In the genomic region with DNA sequence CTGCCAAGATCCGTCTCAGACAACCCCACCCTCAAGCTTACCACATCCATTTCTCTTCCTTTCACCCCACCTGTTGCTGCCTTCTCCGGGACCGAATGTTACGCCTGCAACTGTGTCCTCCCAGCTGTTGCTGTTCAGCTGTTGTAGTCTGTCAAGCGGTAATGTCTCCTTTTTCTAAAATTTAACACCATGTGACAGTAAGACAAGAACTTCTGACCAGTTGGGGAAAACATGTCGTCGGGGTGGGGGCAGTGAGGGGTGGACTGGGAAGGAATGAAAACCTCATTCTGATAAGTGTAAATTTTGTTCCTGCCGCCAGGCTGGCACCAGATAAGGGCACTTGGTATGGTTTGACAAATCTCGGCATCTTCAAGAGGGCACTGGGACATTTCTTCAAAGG, we compare ENCODE assay signal across 23 cellular contexts. TPM values are rescaled to one million over a fixed set of nuclear protein-coding genes. Genes with fewer than 3 reads are reported as not detected.
DNase-seq lines count a peak whose midpoint lies in the region; ATAC-seq and TF ChIP-seq lines count a peak whose summit lies in the region.
"Had no signal": no experiment of that assay in that cellular context is flagged by ENCODE, and none has a peak within 500 bp of the region (broad histone marks: within the 10 kb centered on the region; RNA-seq: fewer than 3 reads in every experiment).

No MANE protein-coding gene starts in this region.

- peaks cover 4 to 5% of the 10 kb centered on the region in 2 donors for H3K4me1 Mint-ChIP-seq in natural killer cell
- peaks cover 15% of the 10 kb centered on the region for H3K4me1 Mint-ChIP-seq in CD8-positive, alpha-beta T cell (ENCODE audit: low read depth)

- H3K27me3 Mint-ChIP-seq in natural killer cell (ENCODE audit: low read depth in 2 of 2) = peaks cover 53 to 78% of the 10 kb centered on the region in 2 donors
- peaks cover 72% of the 10 kb centered on the region for H3K27me3 Mint-ChIP-seq in CD8-positive, alpha-beta T cell (ENCODE audit: low read depth)

- CTCF ChIA-PET in CD8-positive, alpha-beta T cell (lab: Charles Lee) = interaction anchor here (1.6 kb wide), 1 partner anchor 9 kb away, joined by 3 read pairs; no protein-coding TSS in a partner anchor

- WGBS in heart left ventricle, 4 donors = 64 to 68% (median 67%) methylated on average over 9 of the region's 9 CpGs

- POLR2A ChIA-PET in CD8-positive, alpha-beta T cell (lab: Charles Lee) = no interaction called here

- DNase-seq in heart left ventricle (peak in 1 of 5 donors; percentile 48), cardiac septum (ENCODE audit: low spot score) (no peak), left kidney (ENCODE audit: low read depth, low spot score) (peak; percentile 41), sciatic nerve (ENCODE audit: low spot score) (no peak), natural killer cell (no peak), cerebellum (ENCODE audit: low spot score) (no peak)
- no peak for DNase-seq in CD8-positive, alpha-beta T cell
- DNase-seq: activated CD4-positive, CD25-positive, alpha-beta regulatory T cell; activated CD8-positive, alpha-beta T cell treated with anti-CD3 and anti-CD28 coated beads for 36 hours; activated naive CD4-positive, alpha-beta T cell; activated T-cell treated with anti-CD3 and anti-CD28 coated beads, Interleukin-2, amount 50 U/mL, for 24 hours; amniotic stem cell; BE2C; Calu3; effector memory CD8-positive, alpha-beta T cell; immature natural killer cell; NCI-H2107; spleen; stimulated activated CD4-positive, alpha-beta T cell treated with anti-CD3 and anti-CD28 coated beads, Interleukin-4, amount 100 ng/mL, for 4 hours; stimulated activated naive CD8-positive, alpha-beta T cell treated with anti-CD3 and anti-CD28 coated beads, Interleukin-15, amount 100 ng/mL, for 72 hours; T-helper 9 cell had no signal

- no peaks in the 10 kb centered on the region for H3K9me3 ChIP-seq in heart left ventricle
- no peaks in the 10 kb centered on the region for H3K9me3 ChIP-seq in CD8-positive, alpha-beta T cell (ENCODE audit: low read length)
- H3K9me3 ChIP-seq: BE2C, spleen had no signal

- peak overlapping the region in 1 of 12 donors; percentile 12 for H3K4me3 ChIP-seq in heart left ventricle
- H3K4me3 ChIP-seq in CD8-positive, alpha-beta T cell (ENCODE audit: low read depth, low read length) = no peak overlapping the region
- H3K4me3 ChIP-seq: spleen had no signal

- intact Hi-C loops in heart left ventricle (cut with DNase I) = loop anchor here in 5 of 10 donors (5.0 to 10.0 kb wide), 7 partner anchors 138 to 278 kb away; no protein-coding TSS in a partner anchor
- intact Hi-C loops in cardiac septum (cut with DNase I) = loop anchor here (10.0 kb wide), 1 partner anchor 218 kb away; no protein-coding TSS in a partner anchor
- intact Hi-C loops in sciatic nerve (cut with DNase I) = no loop called here
- intact Hi-C loops in natural killer cell (cut with micrococcal nuclease) = no loop called here
- intact Hi-C loops in CD8-positive, alpha-beta T cell (cut with DNase I, micrococcal nuclease) = no loop called here

- peak; percentile 36 to 67 (median 58) for ATAC-seq in heart left ventricle
- peak; percentile 5 for ATAC-seq in sciatic nerve
- no peak for ATAC-seq in HG03354 (IDR thresholded peaks at IDR 0.05; ENCODE audit: poor library complexity, severe bottlenecking, unreplicated experiment)
- ATAC-seq in natural killer cell = no peak
- no peak for ATAC-seq in CD8-positive, alpha-beta T cell
- ATAC-seq: effector memory CD8-positive, alpha-beta T cell; stimulated activated naive CD8-positive, alpha-beta T cell treated with anti-CD3 and anti-CD28 coated beads, Interleukin-15, amount 100 ng/mL, for 72 hours had no signal

- H3K27ac ChIP-seq in heart left ventricle = peak overlapping the region in 11 of 12 donors; percentile 36 to 69 (median 52)
- H3K27ac ChIP-seq in CD8-positive, alpha-beta T cell (ENCODE audit: low read depth, low read length) = no peak overlapping the region
- H3K27ac ChIP-seq: parathyroid adenoma, spleen had no signal

- no peak for TF ChIP-seq POLR2A in heart left ventricle (IDR thresholded peaks at IDR 0.05)

- no peaks in the 10 kb centered on the region for H3K36me3 Mint-ChIP-seq in natural killer cell
- no peaks in the 10 kb centered on the region for H3K36me3 Mint-ChIP-seq in CD8-positive, alpha-beta T cell

- no peaks in the 10 kb centered on the region for H3K9me3 Mint-ChIP-seq in natural killer cell
- no peaks in the 10 kb centered on the region for H3K9me3 Mint-ChIP-seq in CD8-positive, alpha-beta T cell
- H3K9me3 Mint-ChIP-seq: activated CD8-positive, alpha-beta T cell treated with anti-CD3 and anti-CD28 coated beads for 36 hours; activated T-cell treated with anti-CD3 and anti-CD28 coated beads, Interleukin-2, amount 50 U/mL, for 24 hours; effector memory CD8-positive, alpha-beta T cell; immature natural killer cell; stimulated activated naive CD8-positive, alpha-beta T cell treated with anti-CD3 and anti-CD28 coated beads, Interleukin-15, amount 100 ng/mL, for 72 hours had no signal

- no peaks in the 10 kb centered on the region for H3K36me3 ChIP-seq in heart left ventricle
- no peaks in the 10 kb centered on the region for H3K36me3 ChIP-seq in CD8-positive, alpha-beta T cell (ENCODE audit: insufficient read depth, low read length)
- H3K36me3 ChIP-seq: BE2C, spleen had no signal

- H3K4me3 Mint-ChIP-seq in natural killer cell = no peak overlapping the region
- no peak overlapping the region for H3K4me3 Mint-ChIP-seq in CD8-positive, alpha-beta T cell
- H3K4me3 Mint-ChIP-seq: activated CD8-positive, alpha-beta T cell treated with anti-CD3 and anti-CD28 coated beads for 36 hours; activated T-cell treated with anti-CD3 and anti-CD28 coated beads, Interleukin-2, amount 50 U/mL, for 24 hours; effector memory CD8-positive, alpha-beta T cell; immature natural killer cell; stimulated activated naive CD8-positive, alpha-beta T cell treated with anti-CD3 and anti-CD28 coated beads, Interleukin-15, amount 100 ng/mL, for 72 hours had no signal

- TF ChIP-seq CTCF in heart left ventricle (IDR thresholded peaks at IDR 0.05) (no peak), natural killer cell (IDR thresholded peaks at IDR 0.05) (no peak)
- TF ChIP-seq CTCF in CD8-positive, alpha-beta T cell (IDR thresholded peaks at IDR 0.05) = no peak

- no peak overlapping the region for H3K27ac Mint-ChIP-seq in natural killer cell
- no peak overlapping the region for H3K27ac Mint-ChIP-seq in CD8-positive, alpha-beta T cell
- H3K27ac Mint-ChIP-seq: activated CD8-positive, alpha-beta T cell treated with anti-CD3 and anti-CD28 coated beads for 36 hours; activated T-cell treated with anti-CD3 and anti-CD28 coated beads, Interleukin-2, amount 50 U/mL, for 24 hours; effector memory CD8-positive, alpha-beta T cell; immature natural killer cell had no signal

- peaks cover 0 to 20% (median 0%) of the 10 kb centered on the region in 9 donors for H3K27me3 ChIP-seq in heart left ventricle
- peaks cover 10% of the 10 kb centered on the region for H3K27me3 ChIP-seq in CD8-positive, alpha-beta T cell (ENCODE audit: insufficient read depth, low read length)

- peaks cover 0 to 44% (median 22%) of the 10 kb centered on the region in 12 donors for H3K4me1 ChIP-seq in heart left ventricle
- no peaks in the 10 kb centered on the region for H3K4me1 ChIP-seq in CD8-positive, alpha-beta T cell (ENCODE audit: insufficient read depth, low read length)
- H3K4me1 ChIP-seq: BE2C had no signal

RNA-seq across cellular contexts. Expression of a gene that starts 5.2 kb away (rescaled TPM):
- total RNA-seq in heart left ventricle = 100 to 1,000 TPM in 1 of 9 donors, 10 to 100 TPM in 8; 61.2 to 103 (median 73.3) TPM
- polyA plus RNA-seq in heart left ventricle = 10 to 100 TPM; 14.2 to 33.3 TPM
- total RNA-seq in cardiac septum = 67.5 TPM
- total RNA-seq in sciatic nerve = 94.9 TPM
- 100 to 1,000 TPM; 282 to 298 (median 295) TPM for total RNA-seq in natural killer cell
- total RNA-seq in CD8-positive, alpha-beta T cell = 100 to 1,000 TPM; 127 to 130 TPM
- total RNA-seq in cerebellum = 122 TPM
- total RNA-seq: Calu3 had no signal

Comparison
In these comparisons a context has a peak if more than half of its experiments do, and no peak if none do; other contexts are left out.
1. ATAC-seq: peak in heart left ventricle (4 of 4) and sciatic nerve (single experiment); none in HG03354 (single experiment), natural killer cell (0 of 3) and CD8-positive, alpha-beta T cell (single experiment).